Comparison of ENCODE assay signal across 9 cellular contexts in the genomic region with DNA sequence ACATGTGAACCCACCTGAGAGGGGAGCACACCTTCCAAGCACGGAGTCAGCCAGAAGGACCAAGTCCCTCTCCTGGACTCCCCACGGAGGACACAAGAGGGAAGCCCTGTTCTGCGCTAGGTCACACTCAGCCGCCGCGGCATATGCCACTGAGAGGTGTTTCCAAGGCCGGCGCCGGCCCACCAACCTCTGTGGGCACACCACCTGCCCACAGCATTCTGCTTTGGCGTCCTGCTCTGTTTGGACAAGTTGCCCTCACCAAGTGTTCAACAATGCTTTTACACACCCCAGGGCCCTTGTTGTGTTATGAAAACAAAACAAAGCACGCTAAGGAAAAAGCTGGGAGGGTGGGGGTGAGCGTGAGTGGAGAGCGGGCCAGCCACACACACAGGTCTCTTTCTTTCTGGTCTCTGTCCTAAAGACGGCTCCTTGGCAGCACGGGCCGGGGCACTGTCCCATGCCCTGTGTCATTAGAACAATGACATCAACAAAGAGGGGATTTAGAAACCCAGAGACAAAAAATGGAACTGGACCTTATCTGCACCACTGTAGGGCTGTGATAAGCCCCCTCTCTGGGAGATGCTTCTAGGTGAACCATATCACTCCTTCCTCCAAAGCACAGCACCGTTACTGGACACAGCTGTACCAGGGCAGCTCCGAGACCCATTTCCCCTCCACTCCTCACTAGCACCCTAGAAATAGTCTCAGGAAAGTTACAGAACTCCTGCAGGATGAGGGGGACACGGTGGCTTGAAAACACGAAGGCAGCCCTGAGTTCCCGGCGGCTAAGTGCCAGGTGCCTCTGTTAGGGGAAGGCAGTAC. TPM values are rescaled to one million over a fixed set of nuclear protein-coding genes. Genes with fewer than 3 reads are reported as not detected.
DNase-seq lines count a peak whose midpoint lies in the region; ATAC-seq and TF ChIP-seq lines count a peak whose summit lies in the region.
"Had no signal": no experiment of that assay in that cellular context is flagged by ENCODE, and none has a peak within 500 bp of the region (broad histone marks: within the 10 kb centered on the region; RNA-seq: fewer than 3 reads in every experiment).

No MANE protein-coding gene starts in this region.

- DNase-seq in SK-N-SH (no peak), hypothalamus (lab: John Stamatoyannopoulos, UW) (peak in 28 of 51 donors; percentile 19 to 81 (median 54)), substantia nigra (lab: John Stamatoyannopoulos, UW) (peak in 36 of 49 donors; percentile 19 to 81 (median 56))
- DNase-seq: left cardiac atrium had no signal

- H4K20me1 ChIP-seq in SK-N-SH (ENCODE audit: insufficient read depth), result peaks cover 96% of the 10 kb centered on the region

- no peaks in the 10 kb centered on the region for H3K27me3 ChIP-seq in SK-N-SH (ENCODE audit: insufficient read depth)

- no peak overlapping the region for H2AFZ ChIP-seq in SK-N-SH (ENCODE audit: low read depth)

- H3K27ac Mint-ChIP-seq in activated T-helper 17 cell treated with anti-CD3 and anti-CD28 coated beads, Interleukin-2, amount 50 U/mL, for 72 hours, result peak overlapping the region; percentile 96

- ATAC-seq in SK-N-SH treated with all-trans-retinoic acid at 6 μM for 48 hours, result no peak
- ATAC-seq in activated T-helper 17 cell treated with anti-CD3 and anti-CD28 coated beads, Interleukin-2, amount 50 U/mL, for 72 hours (replicated peaks), result no peak
- ATAC-seq in GM19467 (IDR thresholded peaks at IDR 0.05; ENCODE audit: unreplicated experiment), result no peak
- ATAC-seq in HG02938 (IDR thresholded peaks at IDR 0.05; ENCODE audit: unreplicated experiment), result no peak
- no peak for ATAC-seq in HG03159 (IDR thresholded peaks at IDR 0.05; ENCODE audit: unreplicated experiment)

- CTCF ChIA-PET in SK-N-SH (lab: Yijun Ruan, JAX), result interaction anchor here (0.8 to 1.1 kb wide), 3 partner anchors 20 to 305 kb away, joined by 3 read pairs; no protein-coding TSS in a partner anchor

- peaks cover 69% of the 10 kb centered on the region for H3K36me3 Mint-ChIP-seq in activated T-helper 17 cell treated with anti-CD3 and anti-CD28 coated beads, Interleukin-2, amount 50 U/mL, for 72 hours (ENCODE audit: low read depth)

- POLR2A ChIA-PET in SK-N-SH (lab: Yijun Ruan, JAX), result interaction anchor here (1.3 kb wide), 1 partner anchor 74 kb away, joined by 7 read pairs; no protein-coding TSS in a partner anchor

- H3K4me1 ChIP-seq in SK-N-SH (ENCODE audit: control insufficient read depth in 1 of 2, insufficient read depth in 2 of 2, low read depth in 1 of 2, low read length in 1 of 2), result peaks cover 85 to 90% of the 10 kb centered on the region in 2 experiments

- TF ChIP-seq EP300 in SK-N-SH (IDR thresholded peaks at IDR 0.05; ENCODE audit: borderline replicate concordance in 1 of 2, low read depth in 1 of 2, low read length in 1 of 2), result no peak

- H3K4me3 ChIP-seq in SK-N-SH (ENCODE audit: low read depth in 2 of 2, low read length in 1 of 2), result no peak overlapping the region

- H3K36me3 ChIP-seq in SK-N-SH (replicated peaks in 1 of 2; ENCODE audit: control insufficient read depth in 1 of 2, insufficient read depth in 2 of 2, low read length in 1 of 2), result peaks cover 12 to 33% of the 10 kb centered on the region in 2 experiments

- peaks cover 100% of the 10 kb centered on the region for H3K79me2 ChIP-seq in SK-N-SH (ENCODE audit: insufficient read depth)

- TF ChIP-seq RAD21 in SK-N-SH (IDR thresholded peaks at IDR 0.05; ENCODE audit: low read length), result no peak

- H3K9ac ChIP-seq in SK-N-SH, result peak overlapping the region; percentile 27; the same call in 1 of the 2 replicates

- H3K9me3 Mint-ChIP-seq in activated T-helper 17 cell treated with anti-CD3 and anti-CD28 coated beads, Interleukin-2, amount 50 U/mL, for 72 hours, result no peaks in the 10 kb centered on the region

- peaks cover 76% of the 10 kb centered on the region for H3F3A ChIP-seq in SK-N-SH (replicated peaks; ENCODE audit: insufficient read depth)

- H3K27ac ChIP-seq in SK-N-SH (ENCODE audit: low read depth in 2 of 2, low read length in 1 of 2) (peak overlapping the region; percentile 91 to 93), substantia nigra (ENCODE audit: low read depth, low read length, poor library complexity, severe bottlenecking) (peak overlapping the region; percentile 96)

- H3K9me2 ChIP-seq in SK-N-SH, result no peaks in the 10 kb centered on the region

- H3K9me3 ChIP-seq in SK-N-SH, result no peaks in the 10 kb centered on the region

- peaks cover 71% of the 10 kb centered on the region for H3K4me1 Mint-ChIP-seq in activated T-helper 17 cell treated with anti-CD3 and anti-CD28 coated beads, Interleukin-2, amount 50 U/mL, for 72 hours

- no peak for TF ChIP-seq CTCF in SK-N-SH (IDR thresholded peaks at IDR 0.05)

- H3K4me2 ChIP-seq in SK-N-SH, result peak overlapping the region; percentile 84

- 88% methylated on average over 17 of the region's 22 CpGs for WGBS in SK-N-SH (ENCODE audit: low lambda C conversion rate)

- peak overlapping the region; percentile 90 for H3K4me3 Mint-ChIP-seq in activated T-helper 17 cell treated with anti-CD3 and anti-CD28 coated beads, Interleukin-2, amount 50 U/mL, for 72 hours

- H3K27me3 Mint-ChIP-seq in activated T-helper 17 cell treated with anti-CD3 and anti-CD28 coated beads, Interleukin-2, amount 50 U/mL, for 72 hours, result no peaks in the 10 kb centered on the region

TF ChIP-seq in SK-N-SH, 30 proteins besides CTCF, POLR2A, EP300 and RAD21 (continues in another document):
- TF ChIP-seq, protein P1, sequence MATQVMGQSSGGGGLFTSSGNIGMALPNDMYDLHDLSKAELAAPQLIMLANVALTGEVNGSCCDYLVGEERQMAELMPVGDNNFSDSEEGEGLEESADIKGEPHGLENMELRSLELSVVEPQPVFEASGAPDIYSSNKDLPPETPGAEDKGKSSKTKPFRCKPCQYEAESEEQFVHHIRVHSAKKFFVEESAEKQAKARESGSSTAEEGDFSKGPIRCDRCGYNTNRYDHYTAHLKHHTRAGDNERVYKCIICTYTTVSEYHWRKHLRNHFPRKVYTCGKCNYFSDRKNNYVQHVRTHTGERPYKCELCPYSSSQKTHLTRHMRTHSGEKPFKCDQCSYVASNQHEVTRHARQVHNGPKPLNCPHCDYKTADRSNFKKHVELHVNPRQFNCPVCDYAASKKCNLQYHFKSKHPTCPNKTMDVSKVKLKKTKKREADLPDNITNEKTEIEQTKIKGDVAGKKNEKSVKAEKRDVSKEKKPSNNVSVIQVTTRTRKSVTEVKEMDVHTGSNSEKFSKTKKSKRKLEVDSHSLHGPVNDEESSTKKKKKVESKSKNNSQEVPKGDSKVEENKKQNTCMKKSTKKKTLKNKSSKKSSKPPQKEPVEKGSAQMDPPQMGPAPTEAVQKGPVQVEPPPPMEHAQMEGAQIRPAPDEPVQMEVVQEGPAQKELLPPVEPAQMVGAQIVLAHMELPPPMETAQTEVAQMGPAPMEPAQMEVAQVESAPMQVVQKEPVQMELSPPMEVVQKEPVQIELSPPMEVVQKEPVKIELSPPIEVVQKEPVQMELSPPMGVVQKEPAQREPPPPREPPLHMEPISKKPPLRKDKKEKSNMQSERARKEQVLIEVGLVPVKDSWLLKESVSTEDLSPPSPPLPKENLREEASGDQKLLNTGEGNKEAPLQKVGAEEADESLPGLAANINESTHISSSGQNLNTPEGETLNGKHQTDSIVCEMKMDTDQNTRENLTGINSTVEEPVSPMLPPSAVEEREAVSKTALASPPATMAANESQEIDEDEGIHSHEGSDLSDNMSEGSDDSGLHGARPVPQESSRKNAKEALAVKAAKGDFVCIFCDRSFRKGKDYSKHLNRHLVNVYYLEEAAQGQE (IDR thresholded peaks at IDR 0.05; ENCODE audit: low read depth, low read length), result no peak
- TF ChIP-seq SMC3 (IDR thresholded peaks at IDR 0.05; ENCODE audit: low read depth, low read length), result no peak

TF ChIP-seq in SK-N-SH treated with all-trans-retinoic acid at 6 μM for 48 hours, 23 proteins besides CTCF, POLR2A, EP300 and RAD21 (continues in another document):
- TF ChIP-seq, protein P2, sequence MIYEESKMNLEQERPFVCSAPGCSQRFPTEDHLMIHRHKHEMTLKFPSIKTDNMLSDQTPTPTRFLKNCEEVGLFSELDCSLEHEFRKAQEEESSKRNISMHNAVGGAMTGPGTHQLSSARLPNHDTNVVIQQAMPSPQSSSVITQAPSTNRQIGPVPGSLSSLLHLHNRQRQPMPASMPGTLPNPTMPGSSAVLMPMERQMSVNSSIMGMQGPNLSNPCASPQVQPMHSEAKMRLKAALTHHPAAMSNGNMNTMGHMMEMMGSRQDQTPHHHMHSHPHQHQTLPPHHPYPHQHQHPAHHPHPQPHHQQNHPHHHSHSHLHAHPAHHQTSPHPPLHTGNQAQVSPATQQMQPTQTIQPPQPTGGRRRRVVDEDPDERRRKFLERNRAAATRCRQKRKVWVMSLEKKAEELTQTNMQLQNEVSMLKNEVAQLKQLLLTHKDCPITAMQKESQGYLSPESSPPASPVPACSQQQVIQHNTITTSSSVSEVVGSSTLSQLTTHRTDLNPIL (CRISPR knock-in tag; IDR thresholded peaks at IDR 0.05; ENCODE audit: low read depth), result no peak
- TF ChIP-seq, protein P3, sequence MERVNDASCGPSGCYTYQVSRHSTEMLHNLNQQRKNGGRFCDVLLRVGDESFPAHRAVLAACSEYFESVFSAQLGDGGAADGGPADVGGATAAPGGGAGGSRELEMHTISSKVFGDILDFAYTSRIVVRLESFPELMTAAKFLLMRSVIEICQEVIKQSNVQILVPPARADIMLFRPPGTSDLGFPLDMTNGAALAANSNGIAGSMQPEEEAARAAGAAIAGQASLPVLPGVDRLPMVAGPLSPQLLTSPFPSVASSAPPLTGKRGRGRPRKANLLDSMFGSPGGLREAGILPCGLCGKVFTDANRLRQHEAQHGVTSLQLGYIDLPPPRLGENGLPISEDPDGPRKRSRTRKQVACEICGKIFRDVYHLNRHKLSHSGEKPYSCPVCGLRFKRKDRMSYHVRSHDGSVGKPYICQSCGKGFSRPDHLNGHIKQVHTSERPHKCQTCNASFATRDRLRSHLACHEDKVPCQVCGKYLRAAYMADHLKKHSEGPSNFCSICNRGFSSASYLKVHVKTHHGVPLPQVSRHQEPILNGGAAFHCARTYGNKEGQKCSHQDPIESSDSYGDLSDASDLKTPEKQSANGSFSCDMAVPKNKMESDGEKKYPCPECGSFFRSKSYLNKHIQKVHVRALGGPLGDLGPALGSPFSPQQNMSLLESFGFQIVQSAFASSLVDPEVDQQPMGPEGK (CRISPR knock-in tag; IDR thresholded peaks at IDR 0.05; ENCODE audit: borderline replicate concordance), result no peak
- TF ChIP-seq PPARA (CRISPR knock-in tag; IDR thresholded peaks at IDR 0.05; ENCODE audit: borderline replicate concordance) (no peak), ZNF565 (CRISPR knock-in tag; conservative IDR thresholded peaks at IDR 0.05; ENCODE audit: low read depth) (no peak), SNAI2 (CRISPR knock-in tag; IDR thresholded peaks at IDR 0.05) (no peak), ZFP3 (CRISPR knock-in tag; IDR thresholded peaks at IDR 0.05) (no peak), ZNF70 (CRISPR knock-in tag; IDR thresholded peaks at IDR 0.05) (no peak), RARB (CRISPR knock-in tag; IDR thresholded peaks at IDR 0.05) (no peak), ZNF8 (CRISPR knock-in tag; IDR thresholded peaks at IDR 0.05) (no peak)

RNA-seq across cellular contexts. Expression of a gene that starts 17.0 kb away (rescaled TPM):
- polyA plus RNA-seq in SK-N-SH (2012; rRNA removed), result 19.1 and 20.0 TPM in 2 replicates
- polyA plus RNA-seq in SK-N-SH (2012; cell fraction: cytosol; rRNA removed), result 11.3 and 14.5 TPM in 2 replicates
- polyA plus RNA-seq in SK-N-SH (2012; cell fraction: nucleus; rRNA removed), result 15.2 and 26.8 TPM in 2 replicates
- total RNA-seq in activated T-helper 17 cell treated with anti-CD3 and anti-CD28 coated beads, Interleukin-2, amount 50 U/mL, for 72 hours, result 10 to 100 TPM; 23.4 to 40.7 TPM
